In the genomic region with DNA sequence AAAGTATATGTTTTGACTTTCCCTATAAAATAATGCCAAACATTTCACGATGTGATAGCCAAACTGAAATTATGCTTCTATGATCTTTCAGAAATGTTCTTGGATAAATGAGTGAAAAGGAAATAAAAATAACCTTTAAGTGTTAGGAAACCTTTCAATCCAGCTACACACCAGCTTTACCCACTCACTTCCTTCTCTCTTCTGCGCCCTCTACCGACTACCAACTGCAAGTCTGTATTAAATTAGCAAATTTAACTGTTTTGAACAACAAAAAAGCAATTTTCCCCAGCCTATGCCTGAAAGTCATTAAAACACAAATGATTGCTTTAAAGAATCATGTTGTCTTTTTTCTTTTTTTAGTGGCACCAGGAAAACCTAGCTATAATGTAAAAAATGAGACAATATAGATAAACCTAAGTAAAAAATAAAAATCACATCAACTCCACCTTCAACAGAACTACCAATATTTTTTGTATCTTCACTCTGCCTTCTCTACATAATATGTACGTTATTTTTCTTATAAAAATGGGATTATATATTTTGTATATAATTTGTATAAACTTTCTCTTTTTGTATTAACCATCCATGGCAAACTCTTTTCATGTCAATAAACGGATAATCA, we compare ENCODE assay signal across 8 cellular contexts.
A peak's percentile ranks its signal among the peaks of the same experiment; 100 is the strongest.
DNase-seq lines count a peak whose midpoint lies in the region; ATAC-seq and TF ChIP-seq lines count a peak whose summit lies in the region.

No MANE protein-coding gene starts in this region.

- no peak overlapping the region for H3K4me3 Mint-ChIP-seq in effector memory CD8-positive, alpha-beta T cell

- H3K36me3 Mint-ChIP-seq in effector memory CD8-positive, alpha-beta T cell (ENCODE audit: insufficient read depth): no peaks in the 10 kb centered on the region

- H3K36me3 ChIP-seq in neutrophil: no peaks in the 10 kb centered on the region

- peak; percentile 55 for TF ChIP-seq CTCF in neutrophil (IDR thresholded peaks at IDR 0.05)

- H3K9me3 Mint-ChIP-seq in effector memory CD8-positive, alpha-beta T cell: no peaks in the 10 kb centered on the region

- H3K9me3 ChIP-seq in neutrophil: no peaks in the 10 kb centered on the region

- H3K27ac ChIP-seq in neutrophil: no peak overlapping the region

- H3K27me3 Mint-ChIP-seq in effector memory CD8-positive, alpha-beta T cell: peaks cover 14 to 19% of the 10 kb centered on the region in 2 donors

- no peak overlapping the region for H3K27ac Mint-ChIP-seq in effector memory CD8-positive, alpha-beta T cell

- no peaks in the 10 kb centered on the region for H3K4me1 ChIP-seq in neutrophil (ENCODE audit: control insufficient read depth in 1 of 2, insufficient read depth in 1 of 2, low read depth in 1 of 2, low read length in 1 of 2)

- ATAC-seq in effector memory CD8-positive, alpha-beta T cell (replicated peaks): no peak
- ATAC-seq in HG02852 (IDR thresholded peaks at IDR 0.05; ENCODE audit: unreplicated experiment) (no peak), GM21447 (IDR thresholded peaks at IDR 0.05; ENCODE audit: unreplicated experiment) (no peak)

- no peak overlapping the region for H3K4me3 ChIP-seq in neutrophil (ENCODE audit: low read depth in 1 of 2, low read length in 1 of 2)

- H3K4me1 Mint-ChIP-seq in effector memory CD8-positive, alpha-beta T cell (ENCODE audit: low read depth in 2 of 2): no peaks in the 10 kb centered on the region

- no peaks in the 10 kb centered on the region for H3K27me3 ChIP-seq in neutrophil

- DNase-seq in DMS53 (lab: John Stamatoyannopoulos, UW) (peak; percentile 73), HPDE6-E6E7 (ENCODE audit: extremely low spot score) (peak; percentile 21), SKM-1 treated with dmso at 0.1 percent for 144 hours (lab: John Stamatoyannopoulos, UW; ENCODE audit: unreplicated experiment) (peak; percentile 57), NCI-H187 treated with DMSO at 0.1 percent for 48 hours (lab: John Stamatoyannopoulos, UW) (no peak)
- DNase-seq in effector memory CD8-positive, alpha-beta T cell: peak in 2 of 3 experiments; percentile 5 to 23
